Comparison of ENCODE assay signal across 1 cellular context in the genomic region with DNA sequence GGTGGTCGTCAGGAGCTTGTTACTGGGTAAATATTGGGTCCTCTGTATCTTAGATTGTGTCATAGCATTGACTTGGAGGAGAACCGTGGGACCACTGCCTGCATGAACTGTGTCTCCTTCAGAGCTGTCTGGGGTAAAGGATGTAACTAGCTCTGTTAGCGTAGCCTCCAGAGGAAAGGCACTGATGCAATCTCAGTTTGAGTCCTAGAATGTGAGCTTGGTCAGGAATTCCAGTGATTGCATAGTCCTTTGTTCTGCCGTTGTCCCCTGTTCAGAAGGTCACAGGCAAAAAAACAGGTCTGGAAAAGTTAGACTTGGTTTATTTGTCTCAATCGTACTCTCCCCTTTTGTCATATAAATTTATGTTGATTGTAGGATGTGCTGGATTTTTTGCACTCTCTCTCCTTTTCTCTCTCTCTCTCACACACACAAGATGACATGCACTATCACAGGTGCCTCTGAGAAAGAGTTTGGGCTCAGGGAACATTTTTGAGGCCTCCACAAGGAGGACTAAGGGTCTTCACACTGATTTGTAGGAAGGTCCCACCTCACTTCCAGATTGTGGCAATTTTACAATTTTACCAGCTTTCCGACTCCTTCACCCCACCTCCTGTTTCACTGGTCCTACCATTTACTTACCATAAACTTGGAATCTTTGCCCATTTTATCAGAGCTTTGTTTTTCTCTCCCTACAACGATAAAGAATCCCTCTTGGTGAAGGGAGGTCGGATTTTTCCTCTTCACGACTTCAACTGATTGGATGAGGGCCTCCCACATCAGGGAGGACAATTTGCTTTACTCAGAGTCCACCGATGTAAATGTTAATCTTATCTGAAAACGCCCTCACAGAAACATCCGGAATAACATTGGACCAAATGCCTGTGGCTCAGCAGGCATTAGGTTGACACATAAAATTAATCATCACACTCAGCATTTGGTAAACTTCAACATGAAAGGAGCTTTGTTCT.
TF ChIP-seq lines count a peak whose summit lies in the region.

No MANE protein-coding gene starts in this region.

TF ChIP-seq in HepG2, 621 proteins besides CTCF, POLR2A, EP300 and RAD21 (continued from another document and continues in another):
- TF ChIP-seq, protein P1, sequence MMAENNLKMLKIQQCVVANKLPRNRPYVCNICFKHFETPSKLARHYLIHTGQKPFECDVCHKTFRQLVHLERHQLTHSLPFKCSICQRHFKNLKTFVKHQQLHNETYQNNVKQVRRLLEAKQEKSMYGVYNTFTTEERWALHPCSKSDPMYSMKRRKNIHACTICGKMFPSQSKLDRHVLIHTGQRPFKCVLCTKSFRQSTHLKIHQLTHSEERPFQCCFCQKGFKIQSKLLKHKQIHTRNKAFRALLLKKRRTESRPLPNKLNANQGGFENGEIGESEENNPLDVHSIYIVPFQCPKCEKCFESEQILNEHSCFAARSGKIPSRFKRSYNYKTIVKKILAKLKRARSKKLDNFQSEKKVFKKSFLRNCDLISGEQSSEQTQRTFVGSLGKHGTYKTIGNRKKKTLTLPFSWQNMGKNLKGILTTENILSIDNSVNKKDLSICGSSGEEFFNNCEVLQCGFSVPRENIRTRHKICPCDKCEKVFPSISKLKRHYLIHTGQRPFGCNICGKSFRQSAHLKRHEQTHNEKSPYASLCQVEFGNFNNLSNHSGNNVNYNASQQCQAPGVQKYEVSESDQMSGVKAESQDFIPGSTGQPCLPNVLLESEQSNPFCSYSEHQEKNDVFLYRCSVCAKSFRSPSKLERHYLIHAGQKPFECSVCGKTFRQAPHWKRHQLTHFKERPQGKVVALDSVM (CRISPR knock-in tag; IDR thresholded peaks at IDR 0.05), result no peak
- TF ChIP-seq REPIN1 (CRISPR knock-in tag; IDR thresholded peaks at IDR 0.05; ENCODE audit: borderline replicate concordance, low read depth), result peak; percentile 56; the same call in 1 of the 2 replicates
- peak; percentile 81 for TF ChIP-seq MIER2 (CRISPR knock-in tag; IDR thresholded peaks at IDR 0.05)
- TF ChIP-seq, protein P2, sequence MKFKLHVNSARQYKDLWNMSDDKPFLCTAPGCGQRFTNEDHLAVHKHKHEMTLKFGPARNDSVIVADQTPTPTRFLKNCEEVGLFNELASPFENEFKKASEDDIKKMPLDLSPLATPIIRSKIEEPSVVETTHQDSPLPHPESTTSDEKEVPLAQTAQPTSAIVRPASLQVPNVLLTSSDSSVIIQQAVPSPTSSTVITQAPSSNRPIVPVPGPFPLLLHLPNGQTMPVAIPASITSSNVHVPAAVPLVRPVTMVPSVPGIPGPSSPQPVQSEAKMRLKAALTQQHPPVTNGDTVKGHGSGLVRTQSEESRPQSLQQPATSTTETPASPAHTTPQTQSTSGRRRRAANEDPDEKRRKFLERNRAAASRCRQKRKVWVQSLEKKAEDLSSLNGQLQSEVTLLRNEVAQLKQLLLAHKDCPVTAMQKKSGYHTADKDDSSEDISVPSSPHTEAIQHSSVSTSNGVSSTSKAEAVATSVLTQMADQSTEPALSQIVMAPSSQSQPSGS (CRISPR knock-in tag; IDR thresholded peaks at IDR 0.05), result peak; percentile 97
- no peak for TF ChIP-seq NFE2L2 (IDR thresholded peaks at IDR 0.05; ENCODE audit: low read length)
- no peak for TF ChIP-seq HES4 (CRISPR knock-in tag; IDR thresholded peaks at IDR 0.05; ENCODE audit: borderline replicate concordance)
- TF ChIP-seq, protein P3, sequence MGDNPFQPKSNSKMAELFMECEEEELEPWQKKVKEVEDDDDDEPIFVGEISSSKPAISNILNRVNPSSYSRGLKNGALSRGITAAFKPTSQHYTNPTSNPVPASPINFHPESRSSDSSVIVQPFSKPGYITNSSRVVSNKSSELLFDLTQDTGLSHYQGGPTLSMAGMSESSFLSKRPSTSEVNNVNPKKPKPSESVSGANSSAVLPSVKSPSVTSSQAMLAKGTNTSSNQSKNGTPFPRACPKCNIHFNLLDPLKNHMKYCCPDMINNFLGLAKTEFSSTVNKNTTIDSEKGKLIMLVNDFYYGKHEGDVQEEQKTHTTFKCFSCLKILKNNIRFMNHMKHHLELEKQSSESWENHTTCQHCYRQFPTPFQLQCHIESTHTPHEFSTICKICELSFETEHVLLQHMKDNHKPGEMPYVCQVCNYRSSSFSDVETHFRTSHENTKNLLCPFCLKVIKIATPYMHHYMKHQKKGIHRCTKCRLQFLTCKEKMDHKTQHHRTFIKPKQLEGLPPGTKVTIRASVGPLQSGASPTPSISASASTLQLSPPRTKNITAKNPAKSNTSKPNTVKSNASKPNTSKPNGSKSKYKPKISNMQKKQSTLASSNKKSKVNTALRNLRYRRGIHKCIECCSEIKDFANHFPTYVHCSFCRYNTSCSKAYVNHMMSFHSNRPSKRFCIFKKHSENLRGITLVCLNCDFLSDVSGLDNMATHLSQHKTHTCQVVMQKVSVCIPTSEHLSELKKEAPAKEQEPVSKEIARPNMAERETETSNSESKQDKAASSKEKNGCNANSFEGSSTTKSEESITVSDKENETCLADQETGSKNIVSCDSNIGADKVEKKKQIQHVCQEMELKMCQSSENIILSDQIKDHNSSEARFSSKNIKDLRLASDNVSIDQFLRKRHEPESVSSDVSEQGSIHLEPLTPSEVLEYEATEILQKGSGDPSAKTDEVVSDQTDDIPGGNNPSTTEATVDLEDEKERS (CRISPR knock-in tag; IDR thresholded peaks at IDR 0.05), result 0 out of 2 replicates have a peak, but pooled peaks have one; percentile 57
- no peak for TF ChIP-seq ZBTB3 (CRISPR knock-in tag; IDR thresholded peaks at IDR 0.05; ENCODE audit: borderline replicate concordance, low read depth)
- TF ChIP-seq, protein P4, sequence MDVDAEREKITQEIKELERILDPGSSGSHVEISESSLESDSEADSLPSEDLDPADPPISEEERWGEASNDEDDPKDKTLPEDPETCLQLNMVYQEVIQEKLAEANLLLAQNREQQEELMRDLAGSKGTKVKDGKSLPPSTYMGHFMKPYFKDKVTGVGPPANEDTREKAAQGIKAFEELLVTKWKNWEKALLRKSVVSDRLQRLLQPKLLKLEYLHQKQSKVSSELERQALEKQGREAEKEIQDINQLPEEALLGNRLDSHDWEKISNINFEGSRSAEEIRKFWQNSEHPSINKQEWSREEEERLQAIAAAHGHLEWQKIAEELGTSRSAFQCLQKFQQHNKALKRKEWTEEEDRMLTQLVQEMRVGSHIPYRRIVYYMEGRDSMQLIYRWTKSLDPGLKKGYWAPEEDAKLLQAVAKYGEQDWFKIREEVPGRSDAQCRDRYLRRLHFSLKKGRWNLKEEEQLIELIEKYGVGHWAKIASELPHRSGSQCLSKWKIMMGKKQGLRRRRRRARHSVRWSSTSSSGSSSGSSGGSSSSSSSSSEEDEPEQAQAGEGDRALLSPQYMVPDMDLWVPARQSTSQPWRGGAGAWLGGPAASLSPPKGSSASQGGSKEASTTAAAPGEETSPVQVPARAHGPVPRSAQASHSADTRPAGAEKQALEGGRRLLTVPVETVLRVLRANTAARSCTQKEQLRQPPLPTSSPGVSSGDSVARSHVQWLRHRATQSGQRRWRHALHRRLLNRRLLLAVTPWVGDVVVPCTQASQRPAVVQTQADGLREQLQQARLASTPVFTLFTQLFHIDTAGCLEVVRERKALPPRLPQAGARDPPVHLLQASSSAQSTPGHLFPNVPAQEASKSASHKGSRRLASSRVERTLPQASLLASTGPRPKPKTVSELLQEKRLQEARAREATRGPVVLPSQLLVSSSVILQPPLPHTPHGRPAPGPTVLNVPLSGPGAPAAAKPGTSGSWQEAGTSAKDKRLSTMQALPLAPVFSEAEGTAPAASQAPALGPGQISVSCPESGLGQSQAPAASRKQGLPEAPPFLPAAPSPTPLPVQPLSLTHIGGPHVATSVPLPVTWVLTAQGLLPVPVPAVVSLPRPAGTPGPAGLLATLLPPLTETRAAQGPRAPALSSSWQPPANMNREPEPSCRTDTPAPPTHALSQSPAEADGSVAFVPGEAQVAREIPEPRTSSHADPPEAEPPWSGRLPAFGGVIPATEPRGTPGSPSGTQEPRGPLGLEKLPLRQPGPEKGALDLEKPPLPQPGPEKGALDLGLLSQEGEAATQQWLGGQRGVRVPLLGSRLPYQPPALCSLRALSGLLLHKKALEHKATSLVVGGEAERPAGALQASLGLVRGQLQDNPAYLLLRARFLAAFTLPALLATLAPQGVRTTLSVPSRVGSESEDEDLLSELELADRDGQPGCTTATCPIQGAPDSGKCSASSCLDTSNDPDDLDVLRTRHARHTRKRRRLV (CRISPR knock-in tag; IDR thresholded peaks at IDR 0.05), result 0 out of 2 replicates have a peak, but pooled peaks have one; percentile 58
- no peak for TF ChIP-seq PRPF4 (IDR thresholded peaks at IDR 0.05; ENCODE audit: low read depth, low read length, poor library complexity, severe bottlenecking)
- peak; percentile 19; the same call in 1 of the 2 replicates for TF ChIP-seq NFIC (IDR thresholded peaks at IDR 0.05; ENCODE audit: low read length)
- TF ChIP-seq, protein P5, sequence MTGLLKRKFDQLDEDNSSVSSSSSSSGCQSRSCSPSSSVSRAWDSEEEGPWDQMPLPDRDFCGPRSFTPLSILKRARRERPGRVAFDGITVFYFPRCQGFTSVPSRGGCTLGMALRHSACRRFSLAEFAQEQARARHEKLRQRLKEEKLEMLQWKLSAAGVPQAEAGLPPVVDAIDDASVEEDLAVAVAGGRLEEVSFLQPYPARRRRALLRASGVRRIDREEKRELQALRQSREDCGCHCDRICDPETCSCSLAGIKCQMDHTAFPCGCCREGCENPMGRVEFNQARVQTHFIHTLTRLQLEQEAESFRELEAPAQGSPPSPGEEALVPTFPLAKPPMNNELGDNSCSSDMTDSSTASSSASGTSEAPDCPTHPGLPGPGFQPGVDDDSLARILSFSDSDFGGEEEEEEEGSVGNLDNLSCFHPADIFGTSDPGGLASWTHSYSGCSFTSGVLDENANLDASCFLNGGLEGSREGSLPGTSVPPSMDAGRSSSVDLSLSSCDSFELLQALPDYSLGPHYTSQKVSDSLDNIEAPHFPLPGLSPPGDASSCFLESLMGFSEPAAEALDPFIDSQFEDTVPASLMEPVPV (CRISPR knock-in tag; IDR thresholded peaks at IDR 0.05), result no peak
- no peak; the same call in 1 of the 2 replicates for TF ChIP-seq ARID2 (CRISPR knock-in tag; IDR thresholded peaks at IDR 0.05; ENCODE audit: borderline replicate concordance)
- TF ChIP-seq, protein P6, sequence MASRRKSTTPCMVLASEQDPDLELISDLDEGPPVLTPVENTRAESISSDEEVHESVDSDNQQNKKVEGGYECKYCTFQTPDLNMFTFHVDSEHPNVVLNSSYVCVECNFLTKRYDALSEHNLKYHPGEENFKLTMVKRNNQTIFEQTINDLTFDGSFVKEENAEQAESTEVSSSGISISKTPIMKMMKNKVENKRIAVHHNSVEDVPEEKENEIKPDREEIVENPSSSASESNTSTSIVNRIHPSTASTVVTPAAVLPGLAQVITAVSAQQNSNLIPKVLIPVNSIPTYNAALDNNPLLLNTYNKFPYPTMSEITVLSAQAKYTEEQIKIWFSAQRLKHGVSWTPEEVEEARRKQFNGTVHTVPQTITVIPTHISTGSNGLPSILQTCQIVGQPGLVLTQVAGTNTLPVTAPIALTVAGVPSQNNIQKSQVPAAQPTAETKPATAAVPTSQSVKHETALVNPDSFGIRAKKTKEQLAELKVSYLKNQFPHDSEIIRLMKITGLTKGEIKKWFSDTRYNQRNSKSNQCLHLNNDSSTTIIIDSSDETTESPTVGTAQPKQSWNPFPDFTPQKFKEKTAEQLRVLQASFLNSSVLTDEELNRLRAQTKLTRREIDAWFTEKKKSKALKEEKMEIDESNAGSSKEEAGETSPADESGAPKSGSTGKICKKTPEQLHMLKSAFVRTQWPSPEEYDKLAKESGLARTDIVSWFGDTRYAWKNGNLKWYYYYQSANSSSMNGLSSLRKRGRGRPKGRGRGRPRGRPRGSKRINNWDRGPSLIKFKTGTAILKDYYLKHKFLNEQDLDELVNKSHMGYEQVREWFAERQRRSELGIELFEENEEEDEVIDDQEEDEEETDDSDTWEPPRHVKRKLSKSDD (CRISPR knock-in tag; IDR thresholded peaks at IDR 0.05; ENCODE audit: low read depth), result 0 out of 2 replicates have a peak, but pooled peaks have one; percentile 29
- TF ChIP-seq, protein P7, sequence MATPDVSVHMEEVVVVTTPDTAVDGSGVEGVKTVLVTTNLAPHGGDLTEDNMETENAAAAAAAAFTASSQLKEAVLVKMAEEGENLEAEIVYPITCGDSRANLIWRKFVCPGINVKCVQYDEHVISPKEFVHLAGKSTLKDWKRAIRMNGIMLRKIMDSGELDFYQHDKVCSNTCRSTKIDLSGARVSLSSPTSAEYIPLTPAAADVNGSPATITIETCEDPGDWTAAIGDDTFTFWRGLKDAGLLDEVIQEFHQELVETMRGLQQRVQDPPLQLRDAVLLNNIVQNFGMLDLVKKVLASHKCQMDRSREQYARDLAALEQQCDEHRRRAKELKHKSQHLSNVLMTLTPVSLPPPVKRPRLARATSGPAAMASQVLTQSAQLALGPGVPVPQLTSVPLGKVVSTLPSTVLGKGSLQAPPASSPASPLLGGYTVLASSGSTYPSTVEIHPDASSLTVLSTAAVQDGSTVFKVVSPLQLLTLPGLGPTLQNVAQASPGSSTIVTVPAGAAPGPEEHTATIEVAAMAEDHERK (CRISPR knock-in tag; IDR thresholded peaks at IDR 0.05; ENCODE audit: low read depth), result peak; percentile 21; the same call in 1 of the 2 replicates
- TF ChIP-seq ZNF17 (CRISPR knock-in tag; IDR thresholded peaks at IDR 0.05), result no peak
- TF ChIP-seq HNRNPK (IDR thresholded peaks at IDR 0.05; ENCODE audit: low read depth, low read length, poor library complexity, severe bottlenecking), result no peak
- TF ChIP-seq ZSCAN12 (CRISPR knock-in tag; IDR thresholded peaks at IDR 0.05), result no peak
- TF ChIP-seq ZNF713 (CRISPR knock-in tag; IDR thresholded peaks at IDR 0.05), result no peak
- TF ChIP-seq, protein P8, sequence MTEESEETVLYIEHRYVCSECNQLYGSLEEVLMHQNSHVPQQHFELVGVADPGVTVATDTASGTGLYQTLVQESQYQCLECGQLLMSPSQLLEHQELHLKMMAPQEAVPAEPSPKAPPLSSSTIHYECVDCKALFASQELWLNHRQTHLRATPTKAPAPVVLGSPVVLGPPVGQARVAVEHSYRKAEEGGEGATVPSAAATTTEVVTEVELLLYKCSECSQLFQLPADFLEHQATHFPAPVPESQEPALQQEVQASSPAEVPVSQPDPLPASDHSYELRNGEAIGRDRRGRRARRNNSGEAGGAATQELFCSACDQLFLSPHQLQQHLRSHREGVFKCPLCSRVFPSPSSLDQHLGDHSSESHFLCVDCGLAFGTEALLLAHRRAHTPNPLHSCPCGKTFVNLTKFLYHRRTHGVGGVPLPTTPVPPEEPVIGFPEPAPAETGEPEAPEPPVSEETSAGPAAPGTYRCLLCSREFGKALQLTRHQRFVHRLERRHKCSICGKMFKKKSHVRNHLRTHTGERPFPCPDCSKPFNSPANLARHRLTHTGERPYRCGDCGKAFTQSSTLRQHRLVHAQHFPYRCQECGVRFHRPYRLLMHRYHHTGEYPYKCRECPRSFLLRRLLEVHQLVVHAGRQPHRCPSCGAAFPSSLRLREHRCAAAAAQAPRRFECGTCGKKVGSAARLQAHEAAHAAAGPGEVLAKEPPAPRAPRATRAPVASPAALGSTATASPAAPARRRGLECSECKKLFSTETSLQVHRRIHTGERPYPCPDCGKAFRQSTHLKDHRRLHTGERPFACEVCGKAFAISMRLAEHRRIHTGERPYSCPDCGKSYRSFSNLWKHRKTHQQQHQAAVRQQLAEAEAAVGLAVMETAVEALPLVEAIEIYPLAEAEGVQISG (CRISPR knock-in tag; IDR thresholded peaks at IDR 0.05), result peak; percentile 59
- TF ChIP-seq SRSF1 (optimal IDR thresholded peaks at IDR 0.05; ENCODE audit: low read depth, low read length), result no peak
- TF ChIP-seq, protein P9, sequence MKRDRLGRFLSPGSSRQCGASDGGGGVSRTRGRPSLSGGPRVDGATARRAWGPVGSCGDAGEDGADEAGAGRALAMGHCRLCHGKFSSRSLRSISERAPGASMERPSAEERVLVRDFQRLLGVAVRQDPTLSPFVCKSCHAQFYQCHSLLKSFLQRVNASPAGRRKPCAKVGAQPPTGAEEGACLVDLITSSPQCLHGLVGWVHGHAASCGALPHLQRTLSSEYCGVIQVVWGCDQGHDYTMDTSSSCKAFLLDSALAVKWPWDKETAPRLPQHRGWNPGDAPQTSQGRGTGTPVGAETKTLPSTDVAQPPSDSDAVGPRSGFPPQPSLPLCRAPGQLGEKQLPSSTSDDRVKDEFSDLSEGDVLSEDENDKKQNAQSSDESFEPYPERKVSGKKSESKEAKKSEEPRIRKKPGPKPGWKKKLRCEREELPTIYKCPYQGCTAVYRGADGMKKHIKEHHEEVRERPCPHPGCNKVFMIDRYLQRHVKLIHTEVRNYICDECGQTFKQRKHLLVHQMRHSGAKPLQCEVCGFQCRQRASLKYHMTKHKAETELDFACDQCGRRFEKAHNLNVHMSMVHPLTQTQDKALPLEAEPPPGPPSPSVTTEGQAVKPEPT (CRISPR knock-in tag; IDR thresholded peaks at IDR 0.05; ENCODE audit: low read depth), result no peak
